ENCODE assay signal across 16 cellular contexts in genomic region chr7:28744951-28745350, GRCh38.
"Had no signal": no experiment of that assay in that cellular context is flagged by ENCODE, and none has a peak within 500 bp of the region (broad histone marks: within the 10 kb centered on the region; RNA-seq: fewer than 3 reads in every experiment).

No MANE protein-coding gene starts in this region.

- H3K27me3 ChIP-seq: right atrium auricular region, sigmoid colon, stomach, thyroid gland, upper lobe of left lung, vagina had no signal

- H3K27ac ChIP-seq: right atrium auricular region, sigmoid colon, stomach, thyroid gland, upper lobe of left lung, vagina had no signal

- H3K4me1 ChIP-seq: thyroid gland, vagina had no signal

- H3K9me3 ChIP-seq: right atrium auricular region, sigmoid colon, stomach, thyroid gland, upper lobe of left lung, vagina had no signal

- H3K36me3 ChIP-seq: right atrium auricular region, sigmoid colon, stomach, thyroid gland, upper lobe of left lung, vagina had no signal

- DNase-seq: cortex of kidney; effector memory CD4-positive, alpha-beta T cell; islet precursor cell; mammary epithelial cell; naive thymus-derived CD4-positive, alpha-beta T cell; nephron progenitor cell; sigmoid colon; small intestine; stimulated activated CD4-positive, alpha-beta T cell treated with anti-CD3 and anti-CD28 coated beads, Interleukin-12 subunit alpha, Interleukin-12 subunit beta, amount 100 ng/mL, for 4 hours; stimulated activated naive CD4-positive, alpha-beta T cell; stomach; thyroid gland; upper lobe of left lung had no signal

- ATAC-seq: esophagus mucosa; naive thymus-derived CD4-positive, alpha-beta T cell had no signal

- H3K4me3 ChIP-seq: right atrium auricular region, sigmoid colon, stomach, thyroid gland, upper lobe of left lung, vagina had no signal
